ENCODE assay signal across 17 cellular contexts in the genomic region with DNA sequence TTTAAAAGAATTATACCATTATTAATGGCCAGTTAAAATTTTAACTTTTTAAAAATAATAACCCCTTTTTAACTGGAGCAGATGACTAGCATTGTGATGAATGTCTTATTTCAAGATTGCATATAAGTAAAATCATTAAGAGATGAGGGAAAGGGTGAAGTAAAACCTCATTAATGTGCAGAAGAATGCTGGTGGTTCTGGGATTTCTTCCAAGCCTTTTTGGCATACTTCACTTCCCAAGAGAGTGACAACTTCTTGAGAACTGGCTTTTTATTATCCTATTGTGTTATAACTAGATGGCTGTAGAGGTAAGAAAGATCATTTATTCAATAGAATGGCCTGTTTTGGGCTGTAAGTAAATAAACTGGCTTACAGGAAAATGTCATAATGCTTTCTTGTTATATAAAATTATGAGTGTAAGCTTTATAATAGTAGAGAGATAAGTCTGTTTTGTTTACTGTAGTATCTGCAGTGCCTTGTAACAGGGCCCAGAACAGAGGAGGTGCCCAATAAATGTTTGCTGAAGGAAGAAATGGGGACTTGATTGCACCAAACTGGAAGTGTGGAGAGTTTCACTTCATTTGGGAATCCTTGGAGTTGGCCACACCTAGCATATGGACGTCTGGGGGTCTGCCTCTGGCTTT.
DNase-seq lines count a peak whose midpoint lies in the region; ATAC-seq and TF ChIP-seq lines count a peak whose summit lies in the region.
"Had no signal": no experiment of that assay in that cellular context is flagged by ENCODE, and none has a peak within 500 bp of the region (broad histone marks: within the 10 kb centered on the region; RNA-seq: fewer than 3 reads in every experiment).

No MANE protein-coding gene starts in this region.

- peaks cover 57% of the 10 kb centered on the region for H3K4me1 Mint-ChIP-seq in HFFc6 (ENCODE audit: low read depth)
- H3K4me1 Mint-ChIP-seq: activated naive CD4-positive, alpha-beta T cell treated with anti-CD3 and anti-CD28 coated beads, Interleukin-2, amount 10 ng/mL, durations not matched to agents 7 days and 5 days had no signal

- no peak overlapping the region for H3K4me3 Mint-ChIP-seq in HFFc6
- H3K4me3 Mint-ChIP-seq: activated naive CD4-positive, alpha-beta T cell treated with anti-CD3 and anti-CD28 coated beads, Interleukin-2, amount 10 ng/mL, durations not matched to agents 7 days and 5 days had no signal

- no peak for TF ChIP-seq CTCF in AG04449 (IDR thresholded peaks at IDR 0.05; ENCODE audit: insufficient read depth, low read length, missing control alignments)
- no peak for TF ChIP-seq CTCF in HFFc6 (IDR thresholded peaks at IDR 0.05)
- no peak for TF ChIP-seq CTCF in cardiac fibroblast (IDR thresholded peaks at IDR 0.05; ENCODE audit: low read depth, low read length)

- POLR2A ChIA-PET in AG04449 (lab: Yijun Ruan, JAX), result no interaction called here

- no peaks in the 10 kb centered on the region; the same call in 1 of the 2 replicates for H3K36me3 Mint-ChIP-seq in HFFc6 (ENCODE audit: low read depth)
- H3K36me3 Mint-ChIP-seq: activated naive CD4-positive, alpha-beta T cell treated with anti-CD3 and anti-CD28 coated beads, Interleukin-2, amount 10 ng/mL, durations not matched to agents 7 days and 5 days had no signal

- H3K27ac Mint-ChIP-seq in HFFc6, result no peak overlapping the region
- H3K27ac Mint-ChIP-seq: activated naive CD4-positive, alpha-beta T cell treated with anti-CD3 and anti-CD28 coated beads, Interleukin-2, amount 10 ng/mL, durations not matched to agents 7 days and 5 days had no signal

- peak; percentile 59 for DNase-seq in AG04449 (ENCODE audit: low read depth, low spot score)
- peak; percentile 53 for DNase-seq in HFFc6
- peak; percentile 63 to 75 for DNase-seq in cardiac fibroblast (ENCODE audit: low read depth in 2 of 2)
- DNase-seq in medulla oblongata (ENCODE audit: extremely low spot score), result peak; percentile 11
- no peak for DNase-seq in GM19240 (ENCODE audit: insufficient read length, low spot score)
- DNase-seq in activated CD8-positive, alpha-beta memory T cell treated with anti-CD3 and anti-CD28 coated beads, Interleukin-2, amount 50 U/mL, for 48 hours, result no peak
- DNase-seq: activated CD4-positive, CD25-positive, alpha-beta regulatory T cell; activated naive CD4-positive, alpha-beta T cell treated with anti-CD3 and anti-CD28 coated beads, Interleukin-2, amount 10 ng/mL, durations not matched to agents 7 days and 5 days; central memory CD4-positive, alpha-beta T cell; hippocampal formation; NCI-H1930; NCI-H748 treated with DMSO at 0.1 percent for 48 hours; stimulated activated naive CD8-positive, alpha-beta T cell treated with anti-CD3 and anti-CD28 coated beads, Interleukin-15, Interleukin-2, amounts not matched to agents 100 U/mL and 50 U/mL, for 24 hours; uterus had no signal

- no peaks in the 10 kb centered on the region; the same call in 1 of the 2 replicates for H3K27me3 Mint-ChIP-seq in HFFc6 (ENCODE audit: insufficient read depth)
- H3K27me3 Mint-ChIP-seq: activated naive CD4-positive, alpha-beta T cell treated with anti-CD3 and anti-CD28 coated beads, Interleukin-2, amount 10 ng/mL, durations not matched to agents 7 days and 5 days had no signal

- no peak overlapping the region for H3K4me3 ChIP-seq in AG04449 (ENCODE audit: low read depth, low read length)
- H3K4me3 ChIP-seq in cardiac fibroblast (replicated peaks in 1 of 2; ENCODE audit: low read depth in 2 of 2, low read length in 2 of 2), result no peak overlapping the region
- H3K4me3 ChIP-seq: uterus had no signal

- no peaks in the 10 kb centered on the region for H3K9me3 Mint-ChIP-seq in HFFc6
- H3K9me3 Mint-ChIP-seq: activated naive CD4-positive, alpha-beta T cell treated with anti-CD3 and anti-CD28 coated beads, Interleukin-2, amount 10 ng/mL, durations not matched to agents 7 days and 5 days had no signal

- CTCF ChIA-PET in AG04449 (lab: Yijun Ruan, JAX), result no interaction called here

- ATAC-seq in HG03159 (IDR thresholded peaks at IDR 0.05; ENCODE audit: unreplicated experiment) (no peak), HG03039 (IDR thresholded peaks at IDR 0.05; ENCODE audit: unreplicated experiment) (no peak)
- ATAC-seq: Panc1; stimulated activated naive CD8-positive, alpha-beta T cell treated with anti-CD3 and anti-CD28 coated beads, Interleukin-15, Interleukin-2, amounts not matched to agents 100 U/mL and 50 U/mL, for 24 hours had no signal

Comparison
In these comparisons a context has a peak if more than half of its experiments do, and no peak if none do; other contexts are left out.
1. DNase-seq: peak in AG04449 (single experiment), HFFc6 (single experiment), cardiac fibroblast (2 of 2) and medulla oblongata (single experiment); none in GM19240 (single experiment) and activated CD8-positive, alpha-beta memory T cell treated with anti-CD3 and anti-CD28 coated beads, Interleukin-2, amount 50 U/mL, for 48 hours (single experiment).